Comparison of ENCODE assay signal across 1 cellular context in the genomic region with DNA sequence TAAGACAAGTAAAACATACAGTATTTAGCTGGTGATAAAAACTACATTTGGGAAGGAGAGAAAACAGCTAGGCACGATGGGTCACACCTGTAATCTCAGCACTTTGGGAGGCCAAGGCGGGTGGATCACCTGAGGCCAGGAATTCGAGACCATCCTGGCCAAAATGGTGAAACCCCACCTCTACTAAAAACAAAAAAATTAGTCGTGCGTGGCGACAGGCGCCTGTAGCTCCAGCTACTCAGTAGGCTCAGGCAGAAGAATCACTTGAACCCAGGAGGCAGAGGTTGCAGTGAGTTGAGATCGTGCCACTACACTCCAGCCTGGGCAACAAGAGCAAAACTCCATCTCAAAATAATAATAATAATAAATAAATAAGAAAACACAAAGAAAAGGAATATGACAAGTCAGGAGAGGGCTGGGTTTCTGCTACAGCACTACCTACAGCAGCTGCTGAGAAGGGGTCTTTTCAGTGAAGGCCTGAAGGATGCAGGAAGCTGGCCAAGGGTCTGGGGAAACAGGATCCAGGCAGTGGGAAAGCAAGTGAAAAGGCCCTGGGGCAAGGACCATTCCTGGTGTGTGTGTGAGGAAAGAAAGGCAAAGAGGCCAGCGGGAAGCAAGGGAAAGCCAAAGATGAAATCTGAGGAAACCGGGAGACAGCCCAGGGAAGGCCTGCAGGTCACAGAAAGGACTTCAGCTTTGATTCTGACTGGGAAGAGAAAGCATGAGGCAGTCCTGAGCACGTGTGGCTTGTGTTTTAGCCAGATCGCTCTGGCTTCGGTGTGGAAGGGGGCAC.
TF ChIP-seq lines count a peak whose summit lies in the region.

No MANE protein-coding gene starts in this region.

TF ChIP-seq in GM23338, 12 proteins besides CTCF, POLR2A, EP300 and RAD21 (continued from another document):
- TF ChIP-seq, protein P1, sequence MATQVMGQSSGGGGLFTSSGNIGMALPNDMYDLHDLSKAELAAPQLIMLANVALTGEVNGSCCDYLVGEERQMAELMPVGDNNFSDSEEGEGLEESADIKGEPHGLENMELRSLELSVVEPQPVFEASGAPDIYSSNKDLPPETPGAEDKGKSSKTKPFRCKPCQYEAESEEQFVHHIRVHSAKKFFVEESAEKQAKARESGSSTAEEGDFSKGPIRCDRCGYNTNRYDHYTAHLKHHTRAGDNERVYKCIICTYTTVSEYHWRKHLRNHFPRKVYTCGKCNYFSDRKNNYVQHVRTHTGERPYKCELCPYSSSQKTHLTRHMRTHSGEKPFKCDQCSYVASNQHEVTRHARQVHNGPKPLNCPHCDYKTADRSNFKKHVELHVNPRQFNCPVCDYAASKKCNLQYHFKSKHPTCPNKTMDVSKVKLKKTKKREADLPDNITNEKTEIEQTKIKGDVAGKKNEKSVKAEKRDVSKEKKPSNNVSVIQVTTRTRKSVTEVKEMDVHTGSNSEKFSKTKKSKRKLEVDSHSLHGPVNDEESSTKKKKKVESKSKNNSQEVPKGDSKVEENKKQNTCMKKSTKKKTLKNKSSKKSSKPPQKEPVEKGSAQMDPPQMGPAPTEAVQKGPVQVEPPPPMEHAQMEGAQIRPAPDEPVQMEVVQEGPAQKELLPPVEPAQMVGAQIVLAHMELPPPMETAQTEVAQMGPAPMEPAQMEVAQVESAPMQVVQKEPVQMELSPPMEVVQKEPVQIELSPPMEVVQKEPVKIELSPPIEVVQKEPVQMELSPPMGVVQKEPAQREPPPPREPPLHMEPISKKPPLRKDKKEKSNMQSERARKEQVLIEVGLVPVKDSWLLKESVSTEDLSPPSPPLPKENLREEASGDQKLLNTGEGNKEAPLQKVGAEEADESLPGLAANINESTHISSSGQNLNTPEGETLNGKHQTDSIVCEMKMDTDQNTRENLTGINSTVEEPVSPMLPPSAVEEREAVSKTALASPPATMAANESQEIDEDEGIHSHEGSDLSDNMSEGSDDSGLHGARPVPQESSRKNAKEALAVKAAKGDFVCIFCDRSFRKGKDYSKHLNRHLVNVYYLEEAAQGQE (IDR thresholded peaks at IDR 0.05; ENCODE audit: unreplicated experiment) = no peak
- no peak for TF ChIP-seq POLR2AphosphoS5 (IDR thresholded peaks at IDR 0.05; ENCODE audit: low read depth)
- no peak for TF ChIP-seq ZNF462 (CRISPR knock-in tag; IDR thresholded peaks at IDR 0.05)
- TF ChIP-seq EZH2 (IDR thresholded peaks at IDR 0.05; ENCODE audit: low read depth, unreplicated experiment) = no peak
- TF ChIP-seq STAT1 (IDR thresholded peaks at IDR 0.05; ENCODE audit: unreplicated experiment) = no peak
- no peak for TF ChIP-seq ZNF331 (CRISPR knock-in tag; IDR thresholded peaks at IDR 0.05; ENCODE audit: low read depth)
- no peak for TF ChIP-seq JUNB (IDR thresholded peaks at IDR 0.05; ENCODE audit: unreplicated experiment)
- no peak for TF ChIP-seq EZH2phosphoT487 (IDR thresholded peaks at IDR 0.05; ENCODE audit: unreplicated experiment)
- no peak for TF ChIP-seq NANOG (IDR thresholded peaks at IDR 0.05; ENCODE audit: borderline replicate concordance)
